Comparison of ENCODE assay signal across 1 cellular context in genomic region chr6:7431594-7432390, GRCh38.
TF ChIP-seq lines count a peak whose summit lies in the region.

No MANE protein-coding gene starts in this region.

TF ChIP-seq in HepG2, 621 proteins besides CTCF, POLR2A, EP300 and RAD21 (continued from another document and continues in another):
- TF ChIP-seq GMEB1 (CRISPR knock-in tag; IDR thresholded peaks at IDR 0.05; ENCODE audit: borderline replicate concordance) (no peak), POGK (CRISPR knock-in tag; conservative IDR thresholded peaks at IDR 0.05) (0 out of 2 replicates have a peak, but pooled peaks have one; percentile 30), ZNF276 (CRISPR knock-in tag; IDR thresholded peaks at IDR 0.05; ENCODE audit: low read depth) (no peak), KLF13 (CRISPR knock-in tag; IDR thresholded peaks at IDR 0.05) (no peak), ZBTB34 (CRISPR knock-in tag; IDR thresholded peaks at IDR 0.05) (no peak), CSRNP2 (CRISPR knock-in tag; conservative IDR thresholded peaks at IDR 0.05; ENCODE audit: low read depth) (no peak), ZNF274 (CRISPR knock-in tag; IDR thresholded peaks at IDR 0.05) (peak; percentile 47; the same call in 1 of the 2 replicates), PRDM10 (CRISPR knock-in tag; IDR thresholded peaks at IDR 0.05; ENCODE audit: low read depth) (0 out of 2 replicates have a peak, but pooled peaks have one; percentile 11), HMG20A (CRISPR knock-in tag; IDR thresholded peaks at IDR 0.05; ENCODE audit: borderline replicate concordance) (no peak), GMEB2 (CRISPR knock-in tag; IDR thresholded peaks at IDR 0.05; ENCODE audit: low read depth) (no peak), ZNF484 (CRISPR knock-in tag; IDR thresholded peaks at IDR 0.05; ENCODE audit: borderline replicate concordance, low read depth) (no peak), RBM39 (IDR thresholded peaks at IDR 0.05; ENCODE audit: low read depth, low read length, poor library complexity, severe bottlenecking) (peak; percentile 37), YEATS4 (CRISPR knock-in tag; IDR thresholded peaks at IDR 0.05; ENCODE audit: borderline replicate concordance) (peak; percentile 28; the same call in 1 of the 2 replicates), MLXIP (CRISPR knock-in tag; IDR thresholded peaks at IDR 0.05; ENCODE audit: borderline replicate concordance) (no peak), BCL6 (CRISPR knock-in tag; IDR thresholded peaks at IDR 0.05) (peak; percentile 31), MYC (CRISPR knock-in tag; IDR thresholded peaks at IDR 0.05; ENCODE audit: borderline replicate concordance) (peak; percentile 23; the same call in 1 of the 2 replicates), PATZ1 (CRISPR knock-in tag; IDR thresholded peaks at IDR 0.05) (0 out of 2 replicates have a peak, but pooled peaks have one; percentile 46), HMGXB4 (CRISPR knock-in tag; IDR thresholded peaks at IDR 0.05; ENCODE audit: borderline replicate concordance in 1 of 2, low read depth in 1 of 2) (0 out of 4 replicates have a peak, but pooled peaks of 1 of the 2 experiments have one; percentile 7), SAFB2 (CRISPR knock-in tag; IDR thresholded peaks at IDR 0.05; ENCODE audit: borderline replicate concordance, low read depth) (0 out of 2 replicates have a peak, but pooled peaks have one; percentile 51), SOX6 (IDR thresholded peaks at IDR 0.05) (no peak), SOX6 (CRISPR knock-in tag; IDR thresholded peaks at IDR 0.05) (0 out of 2 replicates have a peak, but pooled peaks have one; percentile 21), REXO4 (CRISPR knock-in tag; IDR thresholded peaks at IDR 0.05; ENCODE audit: borderline replicate concordance) (no peak), ZNF326 (CRISPR knock-in tag; IDR thresholded peaks at IDR 0.05; ENCODE audit: borderline replicate concordance) (no peak), MXD1 (CRISPR knock-in tag; IDR thresholded peaks at IDR 0.05) (peak; percentile 65), ZSCAN22 (CRISPR knock-in tag; IDR thresholded peaks at IDR 0.05) (no peak; the same call in 1 of the 2 replicates), PRPF4 (IDR thresholded peaks at IDR 0.05; ENCODE audit: low read depth, low read length, poor library complexity, severe bottlenecking) (no peak), ZNF619 (CRISPR knock-in tag; IDR thresholded peaks at IDR 0.05) (0 out of 2 replicates have a peak, but pooled peaks have one; percentile 1), ZNF644 (CRISPR knock-in tag; IDR thresholded peaks at IDR 0.05; ENCODE audit: low read depth) (0 out of 2 replicates have a peak, but pooled peaks have one; percentile 8)
